20 cellular contexts compared by ENCODE assay signal in genomic region chr21:46091118-46091517, GRCh38. TPM values are rescaled to one million over a fixed set of nuclear protein-coding genes. Genes with fewer than 3 reads are reported as not detected.
DNase-seq lines count a peak whose midpoint lies in the region; ATAC-seq and TF ChIP-seq lines count a peak whose summit lies in the region.
"Had no signal": no experiment of that assay in that cellular context is flagged by ENCODE, and none has a peak within 500 bp of the region (broad histone marks: within the 10 kb centered on the region; RNA-seq: fewer than 3 reads in every experiment).

No MANE protein-coding gene starts in this region.

- peak overlapping the region; percentile 7 for H3K4me3 Mint-ChIP-seq in natural killer cell
- no peak overlapping the region for H3K4me3 Mint-ChIP-seq in natural killer cell treated with Interleukin-12 subunit alpha and Interleukin-12 subunit beta and Interleukin-15 and Interleukin-18, amount 100 ng/mL, for 72 hours
- H3K4me3 Mint-ChIP-seq: CD4-positive, alpha-beta memory T cell had no signal

- H3K4me3 ChIP-seq in gastrocnemius medialis: no peak overlapping the region
- H3K4me3 ChIP-seq: pancreas, SJCRH30 had no signal

- H3K27me3 ChIP-seq in gastrocnemius medialis: peaks cover 0 to 4% (median 0%) of the 10 kb centered on the region in 3 donors
- H3K27me3 ChIP-seq: pancreas, SJCRH30 had no signal

- DNase-seq in natural killer cell: peak; percentile 17
- DNase-seq in natural killer cell treated with Interleukin-12 subunit alpha and Interleukin-12 subunit beta and Interleukin-15 and Interleukin-18, amount 100 ng/mL, for 72 hours (ENCODE audit: low spot score): no peak
- DNase-seq in islet precursor cell: peak; percentile 10
- no peak for DNase-seq in gastrocnemius medialis
- no peak for DNase-seq in NCI-H345 (lab: John Stamatoyannopoulos, UW)
- DNase-seq in kidney glomerular epithelial cell (lab: John Stamatoyannopoulos, UW): no peak
- DNase-seq in activated CD4-positive, alpha-beta T cell treated with anti-CD3 and anti-CD28 coated beads for 48 hours: no peak
- no peak for DNase-seq in NCI-H1930 (lab: John Stamatoyannopoulos, UW)
- DNase-seq: activated naive CD4-positive, alpha-beta T cell treated with Interleukin-2 at 50 U/mL for 16 hours; CD4-positive, alpha-beta memory T cell; DMS79 treated with DMSO at 0.1 percent for 48 hours; foreskin fibroblast; left ventricle myocardium superior; NCI-H1092 treated with DMSO at 0.1 percent for 48 hours; NCI-H526 treated with DMSO at 0.1 percent for 48 hours; OCI-M1; pancreas; SJCRH30; T-helper 2 cell had no signal

- TF ChIP-seq POLR2A in gastrocnemius medialis (IDR thresholded peaks at IDR 0.05): no peak

- H3K27ac Mint-ChIP-seq in natural killer cell: peak overlapping the region; percentile 47 to 83
- H3K27ac Mint-ChIP-seq in natural killer cell treated with Interleukin-12 subunit alpha and Interleukin-12 subunit beta and Interleukin-15 and Interleukin-18, amount 100 ng/mL, for 72 hours: no peak overlapping the region

- intact Hi-C loops in natural killer cell (cut with micrococcal nuclease) (no loop called here), gastrocnemius medialis (cut with DNase I; ENCODE audit: low total_unique reads) (no loop called here)

- peaks cover 8% of the 10 kb centered on the region for H3K36me3 Mint-ChIP-seq in natural killer cell
- peaks cover 11% of the 10 kb centered on the region for H3K36me3 Mint-ChIP-seq in natural killer cell treated with Interleukin-12 subunit alpha and Interleukin-12 subunit beta and Interleukin-15 and Interleukin-18, amount 100 ng/mL, for 72 hours
- H3K36me3 Mint-ChIP-seq: CD4-positive, alpha-beta memory T cell had no signal

- no peaks in the 10 kb centered on the region for H3K36me3 ChIP-seq in gastrocnemius medialis
- H3K36me3 ChIP-seq: pancreas, SJCRH30 had no signal

- in situ Hi-C loops in gastrocnemius medialis (cut with MboI; ENCODE audit: low sequenced_read_pairs in 4 of 4): no loop called here

- peak overlapping the region; percentile 62 to 82 (median 75) for H3K27ac ChIP-seq in gastrocnemius medialis
- H3K27ac ChIP-seq: SJCRH30 had no signal

- TF ChIP-seq CTCF in natural killer cell (IDR thresholded peaks at IDR 0.05) (no peak), gastrocnemius medialis (IDR thresholded peaks at IDR 0.05 in 4 of 5, conservative IDR thresholded peaks at IDR 0.05 in 1 of 5) (no peak)

- H3K9me3 ChIP-seq in gastrocnemius medialis: no peaks in the 10 kb centered on the region
- H3K9me3 ChIP-seq: pancreas, SJCRH30 had no signal

- H3K4me1 ChIP-seq in gastrocnemius medialis: no peaks in the 10 kb centered on the region
- H3K4me1 ChIP-seq: pancreas, SJCRH30 had no signal

- peak in 1 of 3 donors; percentile 42 for ATAC-seq in natural killer cell
- no peak for ATAC-seq in natural killer cell treated with Interleukin-12 subunit alpha and Interleukin-12 subunit beta and Interleukin-15 and Interleukin-18, amount 100 ng/mL, for 72 hours
- no peak for ATAC-seq in gastrocnemius medialis
- ATAC-seq: activated CD4-positive, CD25-positive, alpha-beta regulatory T cell treated with anti-CD3 and anti-CD28 coated beads, Interleukin-2, amount 50 U/mL, for 24 hours had no signal

- peaks cover 8 to 13% of the 10 kb centered on the region in 2 donors for H3K9me3 Mint-ChIP-seq in natural killer cell
- peaks cover 18% of the 10 kb centered on the region for H3K9me3 Mint-ChIP-seq in natural killer cell treated with Interleukin-12 subunit alpha and Interleukin-12 subunit beta and Interleukin-15 and Interleukin-18, amount 100 ng/mL, for 72 hours

- peaks cover 8 to 11% of the 10 kb centered on the region in 2 donors for H3K27me3 Mint-ChIP-seq in natural killer cell (ENCODE audit: low read depth in 2 of 2)
- H3K27me3 Mint-ChIP-seq in natural killer cell treated with Interleukin-12 subunit alpha and Interleukin-12 subunit beta and Interleukin-15 and Interleukin-18, amount 100 ng/mL, for 72 hours: peaks cover 14 to 18% of the 10 kb centered on the region in 2 donors

- peaks cover 0 to 17% of the 10 kb centered on the region in 2 donors for H3K4me1 Mint-ChIP-seq in natural killer cell
- peaks cover 5 to 7% of the 10 kb centered on the region in 2 donors for H3K4me1 Mint-ChIP-seq in natural killer cell treated with Interleukin-12 subunit alpha and Interleukin-12 subunit beta and Interleukin-15 and Interleukin-18, amount 100 ng/mL, for 72 hours (ENCODE audit: low read depth in 2 of 2)

RNA-seq across cellular contexts. Expression of gene COL6A2, which starts 6.8 kb away (rescaled TPM):
- 100 to 1,000 TPM in 1 of 3 donors, 10 to 100 TPM in 2; 93.9 to 110 (median 97.2) TPM for total RNA-seq in natural killer cell
- total RNA-seq in natural killer cell treated with Interleukin-12 subunit alpha and Interleukin-12 subunit beta and Interleukin-15 and Interleukin-18, amount 100 ng/mL, for 72 hours: 1 to 10 TPM in 1 of 2 donors, under 1 TPM in 1; 0.88 to 4.2 TPM
- 100 to 1,000 TPM in 2 of 4 donors, 10 to 100 TPM in 2; 44.0 to 141 (median 88.4) TPM for total RNA-seq in gastrocnemius medialis

Comparison
In these comparisons a context has a peak if more than half of its experiments do, and no peak if none do; other contexts are left out.
1. DNase-seq: peak in natural killer cell (single experiment) and islet precursor cell (single experiment); none in natural killer cell treated with Interleukin-12 subunit alpha and Interleukin-12 subunit beta and Interleukin-15 and Interleukin-18, amount 100 ng/mL, for 72 hours (single experiment), gastrocnemius medialis (0 of 2), NCI-H345 (single experiment), kidney glomerular epithelial cell (single experiment), activated CD4-positive, alpha-beta T cell treated with anti-CD3 and anti-CD28 coated beads for 48 hours (single experiment) and NCI-H1930 (0 of 2).
2. H3K27ac Mint-ChIP-seq: peak in natural killer cell (2 of 2); none in natural killer cell treated with Interleukin-12 subunit alpha and Interleukin-12 subunit beta and Interleukin-15 and Interleukin-18, amount 100 ng/mL, for 72 hours (0 of 2).
3. RNA of gene COL6A2, which starts 6.8 kb away (total RNA-seq): 44.0 to 141 TPM in gastrocnemius medialis and 93.9 to 110 TPM in natural killer cell; 0.88 to 4.2 TPM in natural killer cell treated with Interleukin-12 subunit alpha and Interleukin-12 subunit beta and Interleukin-15 and Interleukin-18, amount 100 ng/mL, for 72 hours; every median in the first group is over 4 times any median in the second.